ENCODE assay signal across 8 cellular contexts in genomic region chr17:82418001-82418986, GRCh38. TPM values are rescaled to one million over a fixed set of nuclear protein-coding genes. Genes with fewer than 3 reads are reported as not detected.
A peak's percentile ranks its signal among the peaks of the same experiment; 100 is the strongest.
DNase-seq lines count a peak whose midpoint lies in the region; ATAC-seq and TF ChIP-seq lines count a peak whose summit lies in the region.

HEXD (plus strand) TSS chr17:82418347; CDS start chr17:82419800, 1,453 bp downstream.
A gene with protein sequence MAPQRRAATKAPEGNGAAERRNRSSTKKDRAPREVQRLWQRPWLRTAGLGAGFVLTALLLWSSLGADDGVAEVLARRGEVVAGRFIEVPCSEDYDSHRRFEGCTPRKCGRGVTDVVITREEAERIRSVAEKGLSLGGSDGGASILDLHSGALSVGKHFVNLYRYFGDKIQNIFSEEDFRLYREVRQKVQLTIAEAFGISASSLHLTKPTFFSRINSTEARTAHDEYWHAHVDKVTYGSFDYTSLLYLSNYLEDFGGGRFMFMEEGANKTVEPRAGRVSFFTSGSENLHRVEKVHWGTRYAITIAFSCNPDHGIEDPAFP (minus strand): TSS chr17:82418586. CDS start chr17:82418485, 101 bp downstream.

- CTCF ChIA-PET in PC-3 (lab: Charles Lee), result interaction anchor here (0.6 to 0.7 kb wide), 2 partner anchors 120 to 136 kb away, joined by 3 to 6 read pairs; no protein-coding TSS in a partner anchor

- H3K27ac ChIP-seq in PC-3 (ENCODE audit: low read length) (peak within 1 kb of the TSS; percentile 42; the same call in 1 of the 2 replicates), esophagus (ENCODE audit: low read depth in 2 of 2, low read length in 1 of 2) (peak within 1 kb of the TSS; percentile 93 to 95), muscle layer of colon (ENCODE audit: low read depth, low read length) (peak within 1 kb of the TSS; percentile 63)

- POLR2A ChIA-PET in PC-3 (lab: Charles Lee; ENCODE audit: unreplicated experiment), result interaction anchor here (0.6 kb wide), 1 partner anchor 101 kb away, joined by 3 read pairs; the partner anchor contains the start of gene FOXK2

- H4K20me1 ChIP-seq in PC-3 (ENCODE audit: low read length), result peaks cover 20% of the 10 kb centered on the region; the same call in 1 of the 2 replicates

- H3K4me2 ChIP-seq in PC-3 (ENCODE audit: low read length), result peak within 1 kb of the TSS; percentile 99

- no peaks in the 10 kb centered on the region for H3F3A ChIP-seq in PC-3 (ENCODE audit: low read length, unreplicated experiment)

- BruUV-seq in PC-3 (replicated peaks; lab: Mats Ljungman, UMichigan), result no TSS peak

- H3K4me1 ChIP-seq in PC-3 (ENCODE audit: insufficient read depth, low read length) (peaks cover 11% of the 10 kb centered on the region), esophagus (ENCODE audit: control insufficient read depth in 2 of 2, insufficient read depth in 2 of 2, low read length in 1 of 2) (peaks cover 2 to 3% of the 10 kb centered on the region in 2 donors), muscle layer of colon (ENCODE audit: insufficient read depth, low read length) (peaks cover 11% of the 10 kb centered on the region)

- peak; percentile 41 for DNase-seq in DMS153 (lab: John Stamatoyannopoulos, UW)
- DNase-seq in HuH-7.5 (ENCODE audit: low spot score), result peak; percentile 93
- peak; percentile 91 for DNase-seq in PC-3
- DNase-seq in activated T-cell treated with anti-CD3 and anti-CD28 coated beads, Interleukin-2, amount 50 U/mL, for 1 hour, result peak; percentile 95
- DNase-seq in stimulated activated CD8-positive, alpha-beta memory T cell treated with anti-CD3 and anti-CD28 coated beads, Interleukin-7, amount 100 ng/mL, for 1 hour (ENCODE audit: low read depth in 2 of 2), result peak; percentile 69 to 70

- peak; percentile 83 for ATAC-seq in GM21528 (IDR thresholded peaks at IDR 0.05; ENCODE audit: low FRiP score, unreplicated experiment)
- ATAC-seq in PC-3, result peak; percentile 82

- intact Hi-C loops in PC-3 (cut with micrococcal nuclease), result loop anchor here (10.0 kb wide), 1 partner anchor 77 kb away; no protein-coding TSS in a partner anchor

- no peaks in the 10 kb centered on the region for H3K9me3 ChIP-seq in PC-3 (ENCODE audit: low read length)
- H3K9me3 ChIP-seq in esophagus (ENCODE audit: control insufficient read depth in 2 of 2, insufficient read depth in 1 of 2, low read depth in 1 of 2, low read length in 1 of 2), result no peaks in the 10 kb centered on the region
- no peaks in the 10 kb centered on the region for H3K9me3 ChIP-seq in muscle layer of colon (ENCODE audit: low read length)

- 1% methylated on average over 96 to 108 of the region's 108 CpGs for WGBS in esophagus, 2 donors

- H3K36me3 ChIP-seq in PC-3 (ENCODE audit: low read depth, low read length), result no peaks in the 10 kb centered on the region
- H3K36me3 ChIP-seq in esophagus (ENCODE audit: control insufficient read depth in 2 of 2, insufficient read depth in 2 of 2, low read length in 1 of 2), result peaks cover 0 to 3% of the 10 kb centered on the region in 2 donors
- H3K36me3 ChIP-seq in muscle layer of colon (ENCODE audit: insufficient read depth, low read length), result no peaks in the 10 kb centered on the region

- H3K9me2 ChIP-seq in PC-3 (replicated peaks; ENCODE audit: low read length), result no peaks in the 10 kb centered on the region

- peak within 1 kb of the TSS; percentile 97 for H3K4me3 ChIP-seq in PC-3 (ENCODE audit: low read length)
- peak within 1 kb of the TSS; percentile 62 to 98 for H3K4me3 ChIP-seq in esophagus (ENCODE audit: low read depth in 1 of 2, low read length in 2 of 2)
- peak within 1 kb of the TSS; percentile 56 to 94 for H3K4me3 ChIP-seq in muscle layer of colon (ENCODE audit: low read depth in 1 of 2, low read length in 2 of 2)

- H3K9ac ChIP-seq in PC-3 (ENCODE audit: low read length) (peak within 1 kb of the TSS; percentile 87), muscle layer of colon (ENCODE audit: low read length) (no peak within 1 kb of the TSS)

- TF ChIP-seq CTCF in PC-3 (conservative IDR thresholded peaks at IDR 0.05; ENCODE audit: low read depth, low read length), result no peak

- no peaks in the 10 kb centered on the region for H3K27me3 ChIP-seq in PC-3 (ENCODE audit: low read length)
- no peaks in the 10 kb centered on the region for H3K27me3 ChIP-seq in esophagus (ENCODE audit: control insufficient read depth in 1 of 2, insufficient read depth in 2 of 2, low read length in 2 of 2)
- no peaks in the 10 kb centered on the region for H3K27me3 ChIP-seq in muscle layer of colon (ENCODE audit: control insufficient read depth in 1 of 2, insufficient read depth in 2 of 2, low read length in 2 of 2)

- H2AFZ ChIP-seq in PC-3 (ENCODE audit: low read length), result peak within 1 kb of the TSS; percentile 82

- peaks cover 6% of the 10 kb centered on the region for H3K79me2 ChIP-seq in PC-3 (ENCODE audit: low read length)

RNA-seq across cellular contexts. Expression of gene HEXD, which starts in this region (rescaled TPM):
- total RNA-seq in PC-3 (2014; rRNA removed), result 12.7 and 18.3 TPM in 2 replicates
- 10 to 100 TPM; 24.0 to 46.5 TPM for polyA plus RNA-seq in esophagus

RNA-seq across cellular contexts. Expression of the second gene that starts in this region (rescaled TPM):
- total RNA-seq in PC-3 (2014; rRNA removed), result 56.1 and 79.2 TPM in 2 replicates
- polyA plus RNA-seq in esophagus, result 10 to 100 TPM; 11.4 to 11.6 TPM

Comparison
In these comparisons a context has a peak if more than half of its experiments do, and no peak if none do; other contexts are left out.
1. Peak in every context shown above with its lines: DNase-seq, ATAC-seq, H3K4me3 ChIP-seq and H3K27ac ChIP-seq.
2. DNase-seq: peak in every context shown above with its lines; median percentile 95 in activated T-cell treated with anti-CD3 and anti-CD28 coated beads, Interleukin-2, amount 50 U/mL, for 1 hour; 93 in HuH-7.5; 91 in PC-3; 70 in stimulated activated CD8-positive, alpha-beta memory T cell treated with anti-CD3 and anti-CD28 coated beads, Interleukin-7, amount 100 ng/mL, for 1 hour; 41 in DMS153.
3. H3K27ac ChIP-seq: peak in every context shown above with its lines; median percentile 94 in esophagus; 63 in muscle layer of colon; 42 in PC-3.